In the genomic region with DNA sequence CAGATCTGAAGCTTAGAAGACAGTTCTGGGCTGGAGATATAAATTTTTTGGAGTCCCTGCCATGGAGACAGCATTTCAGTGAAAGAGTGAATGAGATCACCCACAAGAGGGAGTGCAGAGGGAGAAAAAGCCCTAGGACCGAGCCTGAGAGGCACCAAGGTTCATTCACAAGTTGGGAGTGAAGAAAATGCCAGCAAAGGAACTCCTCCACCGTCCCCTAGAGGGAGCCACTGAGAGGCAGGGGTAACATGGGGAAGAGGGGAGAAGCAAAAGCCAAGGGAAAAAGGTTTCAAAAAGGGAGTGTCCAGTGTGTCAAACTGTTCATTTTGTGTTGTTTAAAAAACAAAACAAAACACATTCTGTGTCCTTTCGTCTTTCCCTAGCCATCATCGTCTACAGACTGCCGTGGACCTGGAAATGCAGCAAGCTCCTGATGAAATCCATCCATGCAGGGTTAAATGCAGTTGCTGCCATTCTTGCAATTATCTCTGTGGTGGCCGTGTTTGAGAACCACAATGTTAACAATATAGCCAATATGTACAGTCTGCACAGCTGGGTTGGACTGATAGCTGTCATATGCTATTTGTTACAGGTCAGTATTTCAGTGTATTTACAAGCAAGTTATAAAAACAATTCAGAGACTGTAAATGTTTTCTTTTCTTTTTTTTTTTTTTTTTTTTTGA, we compare ENCODE assay signal across 10 cellular contexts. TPM values are rescaled to one million over a fixed set of nuclear protein-coding genes. Genes with fewer than 3 reads are reported as not detected.
DNase-seq lines count a peak whose midpoint lies in the region; ATAC-seq and TF ChIP-seq lines count a peak whose summit lies in the region.
"Had no signal": no experiment of that assay in that cellular context is flagged by ENCODE, and none has a peak within 500 bp of the region (broad histone marks: within the 10 kb centered on the region; RNA-seq: fewer than 3 reads in every experiment).

No MANE protein-coding gene starts in this region.

- H3K36me3 Mint-ChIP-seq in GM23338 (ENCODE audit: low read depth), result 0 out of 3 replicates have a peak, but pooled peaks cover 3% of the 10 kb centered on the region
- H3K36me3 Mint-ChIP-seq in T-helper 2 cell treated with Interferon-gamma antibody and Interleukin-4, amounts not matched to agents 5 μg/mL and 100 μg/mL, for 36 hours (ENCODE audit: low read depth), result no peaks in the 10 kb centered on the region
- H3K36me3 Mint-ChIP-seq: stimulated activated effector memory CD8-positive, alpha-beta T cell treated with anti-CD3 and anti-CD28 coated beads, Interleukin-12 subunit alpha, Interleukin-12 subunit beta, amount 100 ng/mL, for 72 hours had no signal

- H3K27ac Mint-ChIP-seq in GM23338, result no peak overlapping the region
- H3K27ac Mint-ChIP-seq in T-helper 2 cell treated with Interferon-gamma antibody and Interleukin-4, amounts not matched to agents 5 μg/mL and 100 μg/mL, for 36 hours, result no peak overlapping the region
- H3K27ac Mint-ChIP-seq: stimulated activated effector memory CD8-positive, alpha-beta T cell treated with anti-CD3 and anti-CD28 coated beads, Interleukin-12 subunit alpha, Interleukin-12 subunit beta, amount 100 ng/mL, for 72 hours had no signal

- TF ChIP-seq CTCF in GM23338 (conservative IDR thresholded peaks at IDR 0.05; ENCODE audit: low read depth in 2 of 2) (peak; percentile 73 to 83), Peyer's patch (IDR thresholded peaks at IDR 0.05) (peak in 4 of 6 experiments; percentile 9 to 36 (median 24))

- no peaks in the 10 kb centered on the region for H4K20me1 ChIP-seq in GM23338 (replicated peaks; ENCODE audit: insufficient read depth)

- no peak overlapping the region for H3K4me3 Mint-ChIP-seq in GM23338
- no peak overlapping the region for H3K4me3 Mint-ChIP-seq in T-helper 2 cell treated with Interferon-gamma antibody and Interleukin-4, amounts not matched to agents 5 μg/mL and 100 μg/mL, for 36 hours
- H3K4me3 Mint-ChIP-seq: stimulated activated effector memory CD8-positive, alpha-beta T cell treated with anti-CD3 and anti-CD28 coated beads, Interleukin-12 subunit alpha, Interleukin-12 subunit beta, amount 100 ng/mL, for 72 hours had no signal

- no peaks in the 10 kb centered on the region for H3K4me1 ChIP-seq in GM23338 (ENCODE audit: insufficient read depth)
- no peaks in the 10 kb centered on the region for H3K4me1 ChIP-seq in Peyer's patch
- H3K4me1 ChIP-seq in iPS DF 6.9 (ENCODE audit: control insufficient read depth, insufficient read depth, low read length), result no peaks in the 10 kb centered on the region

- no peak overlapping the region for H3K4me2 ChIP-seq in GM23338

- no peaks in the 10 kb centered on the region for H3K9me3 Mint-ChIP-seq in GM23338
- H3K9me3 Mint-ChIP-seq in T-helper 2 cell treated with Interferon-gamma antibody and Interleukin-4, amounts not matched to agents 5 μg/mL and 100 μg/mL, for 36 hours, result no peaks in the 10 kb centered on the region
- H3K9me3 Mint-ChIP-seq: stimulated activated effector memory CD8-positive, alpha-beta T cell treated with anti-CD3 and anti-CD28 coated beads, Interleukin-12 subunit alpha, Interleukin-12 subunit beta, amount 100 ng/mL, for 72 hours had no signal

- H3K27me3 ChIP-seq in GM23338 (ENCODE audit: insufficient read depth), result no peaks in the 10 kb centered on the region
- no peaks in the 10 kb centered on the region for H3K27me3 ChIP-seq in Peyer's patch
- no peaks in the 10 kb centered on the region for H3K27me3 ChIP-seq in iPS DF 6.9 (ENCODE audit: control insufficient read depth, insufficient read depth, low read length)
- H3K27me3 ChIP-seq: neutrophil had no signal

- no peaks in the 10 kb centered on the region for H3F3A ChIP-seq in GM23338 (replicated peaks; ENCODE audit: low read depth)

- H3K27ac ChIP-seq in GM23338 (ENCODE audit: low read depth) (no peak overlapping the region), Peyer's patch (no peak overlapping the region), iPS DF 6.9 (ENCODE audit: low read length) (no peak overlapping the region)
- H3K27ac ChIP-seq: neutrophil had no signal

- no peak for TF ChIP-seq POLR2A in Peyer's patch (IDR thresholded peaks at IDR 0.05)

- ATAC-seq in GM23338 (peak; percentile 84), GM19023 (IDR thresholded peaks at IDR 0.05; ENCODE audit: unreplicated experiment) (no peak), HG03196 (IDR thresholded peaks at IDR 0.05; ENCODE audit: unreplicated experiment) (no peak), HG03025 (IDR thresholded peaks at IDR 0.05; ENCODE audit: low FRiP score, unreplicated experiment) (no peak)
- ATAC-seq: stimulated activated effector memory CD8-positive, alpha-beta T cell treated with anti-CD3 and anti-CD28 coated beads, Interleukin-12 subunit alpha, Interleukin-12 subunit beta, amount 100 ng/mL, for 72 hours had no signal

- WGBS in iPS DF 6.9 (ENCODE audit: insufficient coverage, insufficient read length), result no CpG with 5 or more reads among the region's 6 CpGs

- H3K27me3 Mint-ChIP-seq in GM23338 (ENCODE audit: insufficient read depth, low read depth, poor library complexity), result no peaks in the 10 kb centered on the region
- H3K27me3 Mint-ChIP-seq in T-helper 2 cell treated with Interferon-gamma antibody and Interleukin-4, amounts not matched to agents 5 μg/mL and 100 μg/mL, for 36 hours (ENCODE audit: low read depth), result peaks cover 4% of the 10 kb centered on the region

- DNase-seq in CMK (ENCODE audit: low read depth), result peak; percentile 36
- DNase-seq in GM23338 (ENCODE audit: low spot score), result peak; percentile 73
- DNase-seq in Peyer's patch, result no peak
- DNase-seq in iPS DF 6.9 (ENCODE audit: low read depth, low spot score), result peak; percentile 37
- DNase-seq in T-helper 2 cell treated with Interferon-gamma antibody and Interleukin-4, amounts not matched to agents 5 μg/mL and 100 μg/mL, for 36 hours (ENCODE audit: low spot score), result no peak

- H3K9me3 ChIP-seq in Peyer's patch (no peaks in the 10 kb centered on the region), iPS DF 6.9 (ENCODE audit: control insufficient read depth, insufficient read depth, low read length) (no peaks in the 10 kb centered on the region)
- H3K9me3 ChIP-seq: neutrophil had no signal

- no peaks in the 10 kb centered on the region for H3K9me2 ChIP-seq in GM23338 (ENCODE audit: insufficient read depth)

- H3K36me3 ChIP-seq in GM23338 (ENCODE audit: insufficient read depth) (no peaks in the 10 kb centered on the region), Peyer's patch (peaks cover 0 to 30% (median 0%) of the 10 kb centered on the region in 3 donors), iPS DF 6.9 (ENCODE audit: control insufficient read depth, insufficient read depth, low read length) (no peaks in the 10 kb centered on the region)

- H3K79me2 ChIP-seq in GM23338 (replicated peaks; ENCODE audit: insufficient read depth), result no peaks in the 10 kb centered on the region

- no peak overlapping the region for H2AFZ ChIP-seq in GM23338

- H3K4me3 ChIP-seq in GM23338, result no peak overlapping the region
- no peak overlapping the region for H3K4me3 ChIP-seq in Peyer's patch
- H3K4me3 ChIP-seq in iPS DF 6.9 (ENCODE audit: low read length), result no peak overlapping the region

- H3K4me1 Mint-ChIP-seq in GM23338, result no peaks in the 10 kb centered on the region
- H3K4me1 Mint-ChIP-seq in T-helper 2 cell treated with Interferon-gamma antibody and Interleukin-4, amounts not matched to agents 5 μg/mL and 100 μg/mL, for 36 hours (ENCODE audit: low read depth), result no peaks in the 10 kb centered on the region
- H3K4me1 Mint-ChIP-seq: stimulated activated effector memory CD8-positive, alpha-beta T cell treated with anti-CD3 and anti-CD28 coated beads, Interleukin-12 subunit alpha, Interleukin-12 subunit beta, amount 100 ng/mL, for 72 hours had no signal

TF ChIP-seq in GM23338, 12 proteins besides CTCF, POLR2A, EP300 and RAD21:
- peak; percentile 18; the same call in 1 of the 2 replicates for TF ChIP-seq CREB1 (CRISPR knock-in tag; IDR thresholded peaks at IDR 0.05; ENCODE audit: low read depth)
- no peak for TF ChIP-seq ZNF331 (CRISPR knock-in tag; IDR thresholded peaks at IDR 0.05; ENCODE audit: low read depth)

RNA-seq across cellular contexts. Expression of a gene that starts 19.1 kb away (rescaled TPM):
- total RNA-seq in GM23338 (2014; rRNA removed; shearing (Covaris generic)), result 5.3 and 8.2 TPM in 2 replicates
- polyA plus RNA-seq in GM23338 (2016; fragmentation: Nextera tagmentation; extraction: Ambion mirVana), result 3.4 and 3.7 TPM in 2 replicates
- 100 to 1,000 TPM in 3 of 4 donors, 10 to 100 TPM in 1; 72.6 to 951 (median 674) TPM for total RNA-seq in Peyer's patch

Comparison
In these comparisons a context has a peak if more than half of its experiments do, and no peak if none do; other contexts are left out.
1. DNase-seq: peak in CMK (single experiment), GM23338 (single experiment) and iPS DF 6.9 (single experiment); none in Peyer's patch (0 of 3) and T-helper 2 cell treated with Interferon-gamma antibody and Interleukin-4, amounts not matched to agents 5 μg/mL and 100 μg/mL, for 36 hours (single experiment).